ENCODE assay signal across 9 cellular contexts in genomic region chr16:57863434-57864160, GRCh38.
A peak's percentile ranks its signal among the peaks of the same experiment; 100 is the strongest.
DNase-seq lines count a peak whose midpoint lies in the region; ATAC-seq, FAIRE-seq and TF ChIP-seq lines count a peak whose summit lies in the region.
"Had no signal": no experiment of that assay in that cellular context is flagged by ENCODE, and none has a peak within 500 bp of the region (broad histone marks: within the 10 kb centered on the region; RNA-seq: fewer than 3 reads in every experiment).

No MANE protein-coding gene starts in this region.

- no peaks in the 10 kb centered on the region for H3K9me3 Mint-ChIP-seq in Caco-2 (ENCODE audit: unreplicated experiment)
- H3K9me3 Mint-ChIP-seq: memory B cell had no signal

- peaks cover 8% of the 10 kb centered on the region for H3K36me3 Mint-ChIP-seq in Caco-2 (ENCODE audit: insufficient read depth, unreplicated experiment)
- H3K36me3 Mint-ChIP-seq: memory B cell had no signal

- intact Hi-C loops in Caco-2 (cut with micrococcal nuclease; ENCODE audit: unreplicated experiment), result loop anchor here (1.0 to 10.0 kb wide), 7 partner anchors 31 to 269 kb away; no protein-coding TSS in a partner anchor

- peak overlapping the region; percentile 71 for H3K27ac Mint-ChIP-seq in Caco-2 (ENCODE audit: unreplicated experiment)
- H3K27ac Mint-ChIP-seq: memory B cell had no signal

- no peaks in the 10 kb centered on the region for H3K27me3 Mint-ChIP-seq in Caco-2 (ENCODE audit: insufficient read depth, unreplicated experiment)

- peak; percentile 73 to 77 for DNase-seq in Caco-2
- peak; percentile 81 for DNase-seq in HTR-8/SVneo (ENCODE audit: insufficient read length, low spot score)
- peak; percentile 20 for DNase-seq in T1000 (lab: John Stamatoyannopoulos, UW)
- DNase-seq in foreskin fibroblast, result peak; percentile 66 to 85
- no peak for DNase-seq in omental fat pad (ENCODE audit: low spot score)

- no peak overlapping the region for H3K4me3 ChIP-seq in Caco-2 (ENCODE audit: low read depth, low read length)
- H3K4me3 ChIP-seq in foreskin fibroblast (ENCODE audit: low read depth in 1 of 2, low read length in 2 of 2), result no peak overlapping the region

- peaks cover 38% of the 10 kb centered on the region for H3K4me1 ChIP-seq in Caco-2

- no peaks in the 10 kb centered on the region for H3K36me3 ChIP-seq in Caco-2 (ENCODE audit: control insufficient read depth, insufficient read depth, low read length)

- TF ChIP-seq CTCF in Caco-2 (IDR thresholded peaks at IDR 0.05; ENCODE audit: insufficient read depth in 1 of 2, low read depth in 1 of 2, low read length in 1 of 2, severe bottlenecking in 1 of 2, unreplicated experiment in 1 of 2) (peak; percentile 36 to 87), foreskin fibroblast (IDR thresholded peaks at IDR 0.05; ENCODE audit: low read depth, low read length) (peak; percentile 85), omental fat pad (IDR thresholded peaks at IDR 0.05) (no peak)

- no peaks in the 10 kb centered on the region for H3K27me3 ChIP-seq in Caco-2 (replicated peaks; ENCODE audit: control insufficient read depth, insufficient read depth, low read length)

- FAIRE-seq in HTR-8/SVneo (lab: Jason Lieb, UNC), result peak; percentile 84

- CTCF ChIA-PET in Caco-2 (lab: Charles Lee), result interaction anchor here (0.6 to 2.1 kb wide), 36 partner anchors 10 to 273 kb away, joined by 3 to 63 read pairs (median 4); partner anchors contain the start of genes KATNB1 and KIFC3

- H3K4me1 Mint-ChIP-seq in Caco-2 (ENCODE audit: low read depth, unreplicated experiment), result peaks cover 29% of the 10 kb centered on the region
- H3K4me1 Mint-ChIP-seq: memory B cell had no signal

- no TSS peak for BruUV-seq in Caco-2 (replicated peaks; lab: Mats Ljungman, UMichigan)

- H3K4me3 Mint-ChIP-seq in Caco-2 (ENCODE audit: unreplicated experiment), result peak overlapping the region; percentile 79
- H3K4me3 Mint-ChIP-seq: memory B cell had no signal

- POLR2A ChIA-PET in Caco-2 (lab: Charles Lee), result interaction anchor here (0.6 to 1.9 kb wide), 11 partner anchors 37 to 417 kb away, joined by 3 to 10 read pairs (median 4); partner anchors contain the start of genes CIAPIN1, COQ9 and KATNB1

- peak; percentile 95 for ATAC-seq in omental fat pad (ENCODE audit: low FRiP score)
- no peak for ATAC-seq in GM21447 (IDR thresholded peaks at IDR 0.05; ENCODE audit: unreplicated experiment)
- ATAC-seq in HG03520 (IDR thresholded peaks at IDR 0.05; ENCODE audit: unreplicated experiment), result no peak
- ATAC-seq in GM18907 (IDR thresholded peaks at IDR 0.05; ENCODE audit: unreplicated experiment), result no peak

- no peaks in the 10 kb centered on the region for H3K9me3 ChIP-seq in Caco-2

Comparison
In these comparisons a context has a peak if more than half of its experiments do, and no peak if none do; other contexts are left out.
1. CTCF ChIP-seq: peak in Caco-2 (2 of 2) and foreskin fibroblast (single experiment); none in omental fat pad (0 of 3).